In the genomic region with DNA sequence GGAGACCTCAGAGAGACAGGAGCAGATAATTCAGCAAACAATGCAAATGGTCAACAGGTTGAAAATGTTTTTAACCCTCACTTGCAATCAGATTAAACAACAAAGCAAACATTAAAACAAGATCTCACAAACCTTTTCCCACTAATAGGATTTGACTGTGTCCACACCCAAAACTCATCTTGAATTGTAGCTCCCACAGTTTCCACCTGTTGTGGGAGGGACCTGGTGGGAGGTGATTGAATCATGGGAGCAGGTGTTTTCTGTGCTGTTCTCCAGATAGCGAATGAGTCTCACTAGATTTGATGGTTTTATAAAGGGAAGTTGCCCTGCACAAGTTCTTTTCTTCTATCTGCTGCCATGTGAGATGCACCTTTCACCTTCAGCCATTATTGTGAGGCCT, we compare ENCODE assay signal across 13 cellular contexts. TPM values are rescaled to one million over a fixed set of nuclear protein-coding genes. Genes with fewer than 3 reads are reported as not detected.
DNase-seq lines count a peak whose midpoint lies in the region; ATAC-seq and TF ChIP-seq lines count a peak whose summit lies in the region.
"Had no signal": no experiment of that assay in that cellular context is flagged by ENCODE, and none has a peak within 500 bp of the region (broad histone marks: within the 10 kb centered on the region; RNA-seq: fewer than 3 reads in every experiment).

No MANE protein-coding gene starts in this region.

- POLR2A ChIA-PET in activated CD4-positive, alpha-beta T cell treated with anti-CD3 and anti-CD28 coated beads, Interleukin-2, amount 10 ng/mL, durations not matched to agents 7 days and 5 days (lab: Charles Lee): no interaction called here
- POLR2A ChIA-PET in HEK293 (lab: Yijun Ruan, JAX): no interaction called here
- POLR2A ChIA-PET in A673 (lab: Charles Lee; ENCODE audit: low non-redundant PET): no interaction called here

- H3K27me3 Mint-ChIP-seq in activated CD4-positive, alpha-beta T cell treated with anti-CD3 and anti-CD28 coated beads, Interleukin-2, amount 10 ng/mL, durations not matched to agents 7 days and 5 days: no peaks in the 10 kb centered on the region
- peaks cover 10% of the 10 kb centered on the region for H3K27me3 Mint-ChIP-seq in brain
- no peaks in the 10 kb centered on the region for H3K27me3 Mint-ChIP-seq in neural progenitor cell (ENCODE audit: insufficient read depth, low read depth)

- H3K27ac ChIP-seq in HEK293 (ENCODE audit: extremely low read depth, low read depth, low read length): no peak overlapping the region
- H3K27ac ChIP-seq in neural progenitor cell: no peak overlapping the region
- no peak overlapping the region for H3K27ac ChIP-seq in A673 (ENCODE audit: low read depth, low read length, poor library complexity, severe bottlenecking)
- H3K27ac ChIP-seq: HL-60 had no signal

- H3K4me2 ChIP-seq in neural progenitor cell: no peak overlapping the region

- no peak overlapping the region for H2AFZ ChIP-seq in neural progenitor cell (replicated peaks)

- no peak for ATAC-seq in HG02973 (IDR thresholded peaks at IDR 0.05; ENCODE audit: unreplicated experiment)
- ATAC-seq: left colon, Panc1, psoas muscle had no signal

- no TSS peak for BruUV-seq in A673 (replicated peaks; lab: Mats Ljungman, UMichigan)

- H3K27ac Mint-ChIP-seq in activated CD4-positive, alpha-beta T cell treated with anti-CD3 and anti-CD28 coated beads, Interleukin-2, amount 10 ng/mL, durations not matched to agents 7 days and 5 days: peak overlapping the region; percentile 79
- peak overlapping the region in 1 of 5 experiments; percentile 40 for H3K27ac Mint-ChIP-seq in brain
- H3K27ac Mint-ChIP-seq in neural progenitor cell: no peak overlapping the region

- TF ChIP-seq CTCF in HEK293 (tag by site-specific recombination; IDR thresholded peaks at IDR 0.05) (no peak), brain (conservative IDR thresholded peaks at IDR 0.05) (no peak), neural progenitor cell (IDR thresholded peaks at IDR 0.05) (no peak), A673 (conservative IDR thresholded peaks at IDR 0.05; ENCODE audit: low read depth, low read length) (no peak)

- H3K27me3 ChIP-seq in neural progenitor cell (peaks cover 14% of the 10 kb centered on the region), A673 (replicated peaks; ENCODE audit: insufficient read depth, low read depth, low read length, poor library complexity) (no peaks in the 10 kb centered on the region)

- intact Hi-C loops in A673 (cut with micrococcal nuclease; ENCODE audit: unreplicated experiment): loop anchor here (10.0 kb wide), 1 partner anchor 630 kb away; a partner anchor contains a TSS

- H3K79me2 ChIP-seq in neural progenitor cell (ENCODE audit: low read depth): peaks cover 19% of the 10 kb centered on the region

- H3K9me3 ChIP-seq in HEK293 (ENCODE audit: control insufficient read depth, insufficient read depth, low read depth, low read length) (no peaks in the 10 kb centered on the region), neural progenitor cell (ENCODE audit: low read depth) (no peaks in the 10 kb centered on the region), A673 (ENCODE audit: low read depth, low read length, poor library complexity, severe bottlenecking) (no peaks in the 10 kb centered on the region)
- H3K9me3 ChIP-seq: psoas muscle had no signal

- CTCF ChIA-PET in activated CD4-positive, alpha-beta T cell treated with anti-CD3 and anti-CD28 coated beads, Interleukin-2, amount 10 ng/mL, durations not matched to agents 7 days and 5 days (lab: Charles Lee): interaction anchor here (1.0 kb wide), 1 partner anchor 189 kb away, joined by 3 read pairs; no protein-coding TSS in a partner anchor
- CTCF ChIA-PET in HEK293 (lab: Yijun Ruan, JAX) (interaction anchor here (0.6 to 3.6 kb wide), 3 partner anchors 22 to 433 kb away, joined by 3 to 18 read pairs (median 9); no protein-coding TSS in a partner anchor), A673 (lab: Charles Lee) (no interaction called here)

- H3K9me3 Mint-ChIP-seq in activated CD4-positive, alpha-beta T cell treated with anti-CD3 and anti-CD28 coated beads, Interleukin-2, amount 10 ng/mL, durations not matched to agents 7 days and 5 days: no peaks in the 10 kb centered on the region
- peaks cover 0 to 5% (median 0%) of the 10 kb centered on the region in 5 experiments for H3K9me3 Mint-ChIP-seq in brain
- no peaks in the 10 kb centered on the region for H3K9me3 Mint-ChIP-seq in neural progenitor cell

- H3K4me3 ChIP-seq in HEK293 (ENCODE audit: low read depth, low read length): no peak overlapping the region
- no peak overlapping the region for H3K4me3 ChIP-seq in neural progenitor cell
- no peak overlapping the region for H3K4me3 ChIP-seq in A673 (ENCODE audit: low read depth, low read length, poor library complexity, severe bottlenecking)

- H3K36me3 Mint-ChIP-seq in activated CD4-positive, alpha-beta T cell treated with anti-CD3 and anti-CD28 coated beads, Interleukin-2, amount 10 ng/mL, durations not matched to agents 7 days and 5 days (ENCODE audit: low read depth): peaks cover 16% of the 10 kb centered on the region
- no peaks in the 10 kb centered on the region for H3K36me3 Mint-ChIP-seq in brain
- no peaks in the 10 kb centered on the region for H3K36me3 Mint-ChIP-seq in neural progenitor cell

- H4K20me1 ChIP-seq in neural progenitor cell (ENCODE audit: low read depth): peaks cover 29% of the 10 kb centered on the region

- peak overlapping the region; percentile 22 for H3K4me3 Mint-ChIP-seq in activated CD4-positive, alpha-beta T cell treated with anti-CD3 and anti-CD28 coated beads, Interleukin-2, amount 10 ng/mL, durations not matched to agents 7 days and 5 days
- peak overlapping the region; percentile 14 to 76 (median 62) for H3K4me3 Mint-ChIP-seq in brain
- peak overlapping the region; percentile 74 for H3K4me3 Mint-ChIP-seq in neural progenitor cell

- peaks cover 38% of the 10 kb centered on the region for H3K4me1 Mint-ChIP-seq in activated CD4-positive, alpha-beta T cell treated with anti-CD3 and anti-CD28 coated beads, Interleukin-2, amount 10 ng/mL, durations not matched to agents 7 days and 5 days
- H3K4me1 Mint-ChIP-seq in brain: peaks cover 32% of the 10 kb centered on the region
- H3K4me1 Mint-ChIP-seq in neural progenitor cell: peaks cover 28% of the 10 kb centered on the region

- DNase-seq in activated CD4-positive, alpha-beta T cell treated with anti-CD3 and anti-CD28 coated beads, Interleukin-2, amount 10 ng/mL, durations not matched to agents 7 days and 5 days: no peak
- no peak for DNase-seq in activated CD4-positive, alpha-beta T cell treated with anti-CD3 and anti-CD28 coated beads for 1 hour
- no peak for DNase-seq in neural progenitor cell (ENCODE audit: low spot score)
- no peak for DNase-seq in cerebellum (ENCODE audit: low spot score)
- no peak for DNase-seq in A673 (ENCODE audit: low spot score)
- DNase-seq: left colon, NCI-H510A, psoas muscle had no signal

- peaks cover 5% of the 10 kb centered on the region for H3F3A ChIP-seq in neural progenitor cell (ENCODE audit: low read depth)

- H3K36me3 ChIP-seq in HEK293 (ENCODE audit: control insufficient read depth in 2 of 2, insufficient read depth in 1 of 2, low read length in 2 of 2): peaks cover 0 to 12% of the 10 kb centered on the region in 2 experiments; a peak in 1 of 3 replicates
- H3K36me3 ChIP-seq in neural progenitor cell: no peaks in the 10 kb centered on the region
- peaks cover 3% of the 10 kb centered on the region for H3K36me3 ChIP-seq in A673 (ENCODE audit: insufficient read depth, low read length, poor library complexity, severe bottlenecking)

- no peak overlapping the region for H3K9ac ChIP-seq in neural progenitor cell

- peaks cover 5% of the 10 kb centered on the region; the same call in 1 of the 2 replicates for H3K4me1 ChIP-seq in HEK293 (ENCODE audit: control insufficient read depth, insufficient read depth, low read length)
- peaks cover 13% of the 10 kb centered on the region for H3K4me1 ChIP-seq in neural progenitor cell
- peaks cover 4% of the 10 kb centered on the region for H3K4me1 ChIP-seq in A673 (ENCODE audit: insufficient read depth, low read length, poor library complexity, severe bottlenecking)

TF ChIP-seq in HEK293, 187 proteins besides CTCF, POLR2A, EP300 and RAD21 (continues in another document):
- TF ChIP-seq KLF7 (tag by site-specific recombination; IDR thresholded peaks at IDR 0.05; ENCODE audit: borderline replicate concordance) (no peak), ZNF10 (tag by site-specific recombination; IDR thresholded peaks at IDR 0.05) (no peak), ZFHX2 (tag by site-specific recombination; conservative IDR thresholded peaks at IDR 0.05) (peak; percentile 25; the same call in 1 of the 2 replicates), SCRT2 (tag by site-specific recombination; IDR thresholded peaks at IDR 0.05) (peak; percentile 95), OVOL3 (tag by site-specific recombination; IDR thresholded peaks at IDR 0.05) (no peak), ZNF248 (tag by site-specific recombination; IDR thresholded peaks at IDR 0.05) (no peak)
- TF ChIP-seq, protein P1, sequence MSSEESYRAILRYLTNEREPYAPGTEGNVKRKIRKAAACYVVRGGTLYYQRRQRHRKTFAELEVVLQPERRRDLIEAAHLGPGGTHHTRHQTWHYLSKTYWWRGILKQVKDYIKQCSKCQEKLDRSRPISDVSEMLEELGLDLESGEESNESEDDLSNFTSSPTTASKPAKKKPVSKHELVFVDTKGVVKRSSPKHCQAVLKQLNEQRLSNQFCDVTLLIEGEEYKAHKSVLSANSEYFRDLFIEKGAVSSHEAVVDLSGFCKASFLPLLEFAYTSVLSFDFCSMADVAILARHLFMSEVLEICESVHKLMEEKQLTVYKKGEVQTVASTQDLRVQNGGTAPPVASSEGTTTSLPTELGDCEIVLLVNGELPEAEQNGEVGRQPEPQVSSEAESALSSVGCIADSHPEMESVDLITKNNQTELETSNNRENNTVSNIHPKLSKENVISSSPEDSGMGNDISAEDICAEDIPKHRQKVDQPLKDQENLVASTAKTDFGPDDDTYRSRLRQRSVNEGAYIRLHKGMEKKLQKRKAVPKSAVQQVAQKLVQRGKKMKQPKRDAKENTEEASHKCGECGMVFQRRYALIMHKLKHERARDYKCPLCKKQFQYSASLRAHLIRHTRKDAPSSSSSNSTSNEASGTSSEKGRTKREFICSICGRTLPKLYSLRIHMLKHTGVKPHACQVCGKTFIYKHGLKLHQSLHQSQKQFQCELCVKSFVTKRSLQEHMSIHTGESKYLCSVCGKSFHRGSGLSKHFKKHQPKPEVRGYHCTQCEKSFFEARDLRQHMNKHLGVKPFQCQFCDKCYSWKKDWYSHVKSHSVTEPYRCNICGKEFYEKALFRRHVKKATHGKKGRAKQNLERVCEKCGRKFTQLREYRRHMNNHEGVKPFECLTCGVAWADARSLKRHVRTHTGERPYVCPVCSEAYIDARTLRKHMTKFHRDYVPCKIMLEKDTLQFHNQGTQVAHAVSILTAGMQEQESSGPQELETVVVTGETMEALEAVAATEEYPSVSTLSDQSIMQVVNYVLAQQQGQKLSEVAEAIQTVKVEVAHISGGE (tag by site-specific recombination; conservative IDR thresholded peaks at IDR 0.05; ENCODE audit: low read depth): no peak

RNA-seq across cellular contexts. Expression of a gene that starts 1.3 kb away (rescaled TPM):
- total RNA-seq in activated CD4-positive, alpha-beta T cell treated with anti-CD3 and anti-CD28 coated beads, Interleukin-2, amount 10 ng/mL, durations not matched to agents 7 days and 5 days: 10 to 100 TPM; 10.9 to 11.1 TPM
- polyA plus RNA-seq in brain (ENCODE audit: insufficient read depth, low read depth, low replicate concordance): 4.5 TPM
- total RNA-seq in neural progenitor cell (ENCODE audit: low replicate concordance): 11.7 and 16.3 TPM in 2 replicates
- 16.7 TPM for total RNA-seq in cerebellum
- total RNA-seq in A673 (2021): 5.3 and 5.8 TPM in 2 replicates

Comparison
In these comparisons a context has a peak if more than half of its experiments do, and no peak if none do; other contexts are left out.
1. H3K4me3 Mint-ChIP-seq: peak in every context shown above with its lines; median percentile 74 in neural progenitor cell; 62 in brain; 22 in activated CD4-positive, alpha-beta T cell treated with anti-CD3 and anti-CD28 coated beads, Interleukin-2, amount 10 ng/mL, durations not matched to agents 7 days and 5 days.